In the genomic region with DNA sequence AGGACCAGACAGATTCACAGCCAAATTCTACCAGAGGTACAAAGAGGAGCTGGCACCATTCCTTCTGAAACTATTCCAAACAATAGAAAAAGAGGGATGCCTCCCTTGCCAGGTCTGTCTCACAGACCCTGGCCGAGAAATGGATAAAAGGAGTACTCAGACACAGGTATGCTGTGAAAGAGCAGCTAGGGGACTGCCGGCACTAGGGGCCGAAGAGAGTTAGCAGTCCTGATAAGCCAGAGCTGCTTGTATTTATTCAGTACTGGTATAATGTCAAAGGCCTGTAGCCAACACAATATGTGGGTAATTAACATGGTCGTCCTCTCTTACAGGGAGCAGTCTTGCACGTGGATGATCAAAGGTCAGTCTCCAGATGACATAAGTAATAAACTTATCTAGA, we compare ENCODE assay signal across 15 cellular contexts.
DNase-seq lines count a peak whose midpoint lies in the region; ATAC-seq and TF ChIP-seq lines count a peak whose summit lies in the region.
"Had no signal": no experiment of that assay in that cellular context is flagged by ENCODE, and none has a peak within 500 bp of the region (broad histone marks: within the 10 kb centered on the region; RNA-seq: fewer than 3 reads in every experiment).

No MANE protein-coding gene starts in this region.

- no peak overlapping the region for H3K4me2 ChIP-seq in H9 (ENCODE audit: insufficient read depth, insufficient read length, low read length)
- H3K4me2 ChIP-seq: A549 had no signal

- no peaks in the 10 kb centered on the region for H3K4me1 Mint-ChIP-seq in H9
- no peaks in the 10 kb centered on the region for H3K4me1 Mint-ChIP-seq in WTC11
- no peaks in the 10 kb centered on the region for H3K4me1 Mint-ChIP-seq in T-helper 17 cell
- H3K4me1 Mint-ChIP-seq: CD14-positive monocyte had no signal

- no peak overlapping the region for H2BK20ac ChIP-seq in H9 (ENCODE audit: low read depth, low read length, poor library complexity, severe bottlenecking)

- peaks cover 35 to 54% (median 47%) of the 10 kb centered on the region in 3 experiments for H3K36me3 Mint-ChIP-seq in H9 (ENCODE audit: insufficient read depth in 1 of 3, low read depth in 3 of 3)
- H3K36me3 Mint-ChIP-seq in WTC11, result peaks cover 69% of the 10 kb centered on the region
- H3K36me3 Mint-ChIP-seq in T-helper 17 cell (ENCODE audit: low read depth), result no peaks in the 10 kb centered on the region
- H3K36me3 Mint-ChIP-seq: CD14-positive monocyte; CD8-positive, alpha-beta T cell had no signal

- H3K18ac ChIP-seq in H9 (ENCODE audit: insufficient read length, low read depth, low read length), result no peak overlapping the region

- intact Hi-C loops in left colon (cut with DNase I, micrococcal nuclease), result no loop called here

- H3K4me1 ChIP-seq in H9 (ENCODE audit: insufficient read depth, low read length), result no peaks in the 10 kb centered on the region
- H3K4me1 ChIP-seq: A549 had no signal

- no peak overlapping the region for H3K27ac ChIP-seq in H9 (ENCODE audit: insufficient read length, low read depth, low read length)
- H3K27ac ChIP-seq: A549 had no signal

- no peak; the same call in 1 of the 2 replicates for ATAC-seq in WTC11
- peak; percentile 58 for ATAC-seq in left colon
- ATAC-seq in T-helper 17 cell, result no peak
- ATAC-seq: A549; CD8-positive, alpha-beta T cell; HCT116; K562 had no signal

- H3K27me3 ChIP-seq in H9 (ENCODE audit: insufficient read depth, low read length), result no peaks in the 10 kb centered on the region

- H4K8ac ChIP-seq in H9 (replicated peaks; ENCODE audit: insufficient read length, low read depth, low read length), result no peak overlapping the region

- H3K4me3 Mint-ChIP-seq in H9 (no peak overlapping the region), WTC11 (no peak overlapping the region), T-helper 17 cell (no peak overlapping the region)
- H3K4me3 Mint-ChIP-seq: CD14-positive monocyte; CD8-positive, alpha-beta T cell had no signal

- no peak overlapping the region for H4K91ac ChIP-seq in H9 (ENCODE audit: insufficient read length, low read depth, low read length)

- TF ChIP-seq CTCF in H9 (conservative IDR thresholded peaks at IDR 0.05) (no peak), WTC11 (IDR thresholded peaks at IDR 0.05) (no peak)

- CTCF ChIA-PET in WTC11 (lab: Charles Lee), result no interaction called here

- no peaks in the 10 kb centered on the region for H4K20me1 ChIP-seq in H9 (ENCODE audit: control insufficient read depth, insufficient read depth, insufficient read length)

- no peak overlapping the region for H2AFZ ChIP-seq in H9 (ENCODE audit: low read length)

- no peak overlapping the region for H2BK12ac ChIP-seq in H9 (ENCODE audit: insufficient read length, low read depth, low read length)

- no peaks in the 10 kb centered on the region for H3K9me3 ChIP-seq in H9 (ENCODE audit: control insufficient read depth, low read depth, low read length)
- no peaks in the 10 kb centered on the region for H3K9me3 ChIP-seq in T-helper 17 cell (ENCODE audit: control insufficient read depth, low read length, poor library complexity, severe bottlenecking)
- H3K9me3 ChIP-seq: A549 had no signal

- H3K27ac Mint-ChIP-seq in H9 (no peak overlapping the region), WTC11 (no peak overlapping the region), T-helper 17 cell (no peak overlapping the region)
- H3K27ac Mint-ChIP-seq: CD8-positive, alpha-beta T cell had no signal

- no peaks in the 10 kb centered on the region for H3K79me2 ChIP-seq in H9 (ENCODE audit: insufficient read depth, low read length)

- H3K4ac ChIP-seq in H9 (ENCODE audit: low read depth, low read length), result no peak overlapping the region

- no peak overlapping the region for H2BK5ac ChIP-seq in H9 (ENCODE audit: insufficient read length, low read length)

- no peak overlapping the region for H3K23ac ChIP-seq in H9 (ENCODE audit: insufficient read length, low read depth, low read length)

- no peak overlapping the region for H2BK120ac ChIP-seq in H9 (ENCODE audit: low read depth, low read length, poor library complexity, severe bottlenecking)

- H3K9ac ChIP-seq in H9 (ENCODE audit: extremely low read depth, insufficient read length, low read length), result no peak overlapping the region

- H3K27me3 Mint-ChIP-seq in H9 (ENCODE audit: low read depth) (no peaks in the 10 kb centered on the region), WTC11 (ENCODE audit: low read depth) (peaks cover 7% of the 10 kb centered on the region), T-helper 17 cell (no peaks in the 10 kb centered on the region)

- WGBS in H9 (ENCODE audit: extremely low coverage, insufficient read length, low lambda C conversion rate), result no CpG with 5 or more reads among the region's 5 CpGs

- no peak overlapping the region for H3T11ph ChIP-seq in H9 (ENCODE audit: low read length)

- no peak overlapping the region for H4K5ac ChIP-seq in H9 (ENCODE audit: insufficient read length, low read depth, low read length)

- peak; percentile 31 for DNase-seq in H9
- peak; percentile 12 for DNase-seq in WTC11 (ENCODE audit: low spot score)
- DNase-seq in left colon, result no peak
- no peak for DNase-seq in T1000 (lab: John Stamatoyannopoulos, UW)
- DNase-seq in T-helper 17 cell, result no peak
- no peak for DNase-seq in AG20443 (ENCODE audit: low spot score)
- DNase-seq: CD8-positive, alpha-beta T cell; COR-L47; DMS153; DMS79 treated with DMSO at 0.1 percent for 48 hours; GF-D8 had no signal

- no peak overlapping the region for H2BK15ac ChIP-seq in H9 (ENCODE audit: low read depth, low read length)

- H3K14ac ChIP-seq in H9 (ENCODE audit: insufficient read depth, low read length), result no peak overlapping the region

- peaks cover 51 to 59% of the 10 kb centered on the region in 2 experiments for H3K9me3 Mint-ChIP-seq in H9
- peaks cover 75% of the 10 kb centered on the region for H3K9me3 Mint-ChIP-seq in WTC11

- no peak overlapping the region for H2AK5ac ChIP-seq in H9 (ENCODE audit: insufficient read length, low read length)

- H3K23me2 ChIP-seq in H9 (ENCODE audit: insufficient read length, low read depth, low read length, poor library complexity, severe bottlenecking), result no peaks in the 10 kb centered on the region

- H3K56ac ChIP-seq in H9 (ENCODE audit: insufficient read length, low read depth, low read length), result no peak overlapping the region

- POLR2A ChIA-PET in WTC11 (lab: Charles Lee), result no interaction called here

- no peaks in the 10 kb centered on the region for H3K79me1 ChIP-seq in H9 (ENCODE audit: insufficient read depth, low read depth, low read length, poor library complexity, severe bottlenecking)

TF ChIP-seq in WTC11, 78 proteins besides CTCF, POLR2A, EP300 and RAD21:
- TF ChIP-seq, protein P1, sequence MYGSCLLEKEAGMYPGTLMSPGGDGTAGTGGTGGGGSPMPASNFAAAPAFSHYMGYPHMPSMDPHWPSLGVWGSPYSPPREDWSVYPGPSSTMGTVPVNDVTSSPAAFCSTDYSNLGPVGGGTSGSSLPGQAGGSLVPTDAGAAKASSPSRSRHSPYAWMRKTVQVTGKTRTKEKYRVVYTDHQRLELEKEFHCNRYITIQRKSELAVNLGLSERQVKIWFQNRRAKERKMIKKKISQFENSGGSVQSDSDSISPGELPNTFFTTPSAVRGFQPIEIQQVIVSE (CRISPR knock-in tag; IDR thresholded peaks at IDR 0.05; ENCODE audit: borderline replicate concordance), result no peak

Comparison
In these comparisons a context has a peak if more than half of its experiments do, and no peak if none do; other contexts are left out.
1. DNase-seq: peak in H9 (single experiment) and WTC11 (single experiment); none in left colon (0 of 2), T1000 (single experiment), T-helper 17 cell (0 of 3) and AG20443 (single experiment).